Comparison of ENCODE assay signal across 21 cellular contexts in the genomic region with DNA sequence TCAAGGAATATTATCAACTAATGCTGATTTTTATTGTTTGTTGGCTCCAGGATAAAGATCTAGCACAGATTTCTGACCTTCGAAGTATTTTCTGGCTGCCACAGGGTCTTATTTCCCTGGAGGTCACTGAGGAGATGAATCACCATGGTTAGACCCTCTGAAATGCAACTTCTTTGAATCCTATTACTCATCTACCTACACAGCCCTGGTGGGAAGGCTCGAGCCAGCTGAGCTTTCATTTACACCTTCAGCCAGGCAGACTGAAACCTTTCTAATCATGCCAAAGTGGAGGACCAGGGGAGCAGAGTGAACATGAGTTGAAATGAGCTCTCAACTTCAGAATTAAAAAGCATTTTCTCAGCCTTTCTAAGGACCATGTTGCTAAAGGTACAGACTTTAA.
"Had no signal": no experiment of that assay in that cellular context is flagged by ENCODE, and none has a peak within 500 bp of the region (broad histone marks: within the 10 kb centered on the region; RNA-seq: fewer than 3 reads in every experiment).

No MANE protein-coding gene starts in this region.

- H3K4me3 ChIP-seq: esophagus muscularis mucosa, gastroesophageal sphincter, left ventricle myocardium inferior, lower lobe of right lung, pancreas, tibial artery, upper lobe of left lung, uterus had no signal

- H3K27ac ChIP-seq: epithelial cell of prostate, esophagus muscularis mucosa, gastroesophageal sphincter, left ventricle myocardium inferior, lower lobe of right lung, pancreas, tibial artery, upper lobe of left lung, uterus had no signal

- H3K27me3 ChIP-seq: esophagus muscularis mucosa, gastroesophageal sphincter, pancreas, tibial artery, upper lobe of left lung, uterus had no signal

- ATAC-seq: effector memory CD8-positive, alpha-beta T cell; gastroesophageal sphincter; lower lobe of right lung; pancreas; right cardiac atrium had no signal

- H3K4me1 Mint-ChIP-seq: immature natural killer cell, naive B cell had no signal

- FAIRE-seq: keratinocyte, pancreas, small intestine had no signal

- H3K4me3 Mint-ChIP-seq: effector memory CD8-positive, alpha-beta T cell; immature natural killer cell; naive B cell; nephron had no signal

- H3K9me3 ChIP-seq: esophagus muscularis mucosa, gastroesophageal sphincter, left ventricle myocardium inferior, lower lobe of right lung, pancreas, tibial artery, upper lobe of left lung, uterus had no signal

- H3K36me3 ChIP-seq: esophagus muscularis mucosa, gastroesophageal sphincter, left ventricle myocardium inferior, lower lobe of right lung, pancreas, tibial artery, upper lobe of left lung, uterus had no signal

- H3K27ac Mint-ChIP-seq: effector memory CD8-positive, alpha-beta T cell; immature natural killer cell; naive B cell; nephron; progenitor cell of endocrine pancreas had no signal

- H3K9me3 Mint-ChIP-seq: effector memory CD8-positive, alpha-beta T cell; immature natural killer cell; nephron had no signal

- H3K4me1 ChIP-seq: pancreas had no signal

- DNase-seq: effector memory CD8-positive, alpha-beta T cell; immature natural killer cell; left ventricle myocardium inferior; lower lobe of right lung; mesendoderm; naive B cell; occipital lobe; pancreas; right cardiac atrium; small intestine; stimulated activated CD4-positive, alpha-beta T cell treated with anti-CD3 and anti-CD28 coated beads, Interleukin-12 subunit alpha, Interleukin-12 subunit beta, amount 100 ng/mL, for 4 hours; stimulated activated naive CD4-positive, alpha-beta T cell treated with Interleukin-2 at 50 U/mL for 16 hours; tibial artery; upper lobe of left lung; uterus had no signal
